ENCODE assay signal across 23 cellular contexts in genomic region chr15:94421711-94422110, GRCh38.
DNase-seq lines count a peak whose midpoint lies in the region; ATAC-seq and TF ChIP-seq lines count a peak whose summit lies in the region.
"Had no signal": no experiment of that assay in that cellular context is flagged by ENCODE, and none has a peak within 500 bp of the region (broad histone marks: within the 10 kb centered on the region; RNA-seq: fewer than 3 reads in every experiment).

No MANE protein-coding gene starts in this region.

- H3K18ac ChIP-seq in mesenchymal stem cell (ENCODE audit: low read depth in 1 of 2, low read length in 2 of 2) = no peak overlapping the region

- TF ChIP-seq CTCF in natural killer cell (IDR thresholded peaks at IDR 0.05) (no peak), endothelial cell (IDR thresholded peaks at IDR 0.05; ENCODE audit: unreplicated experiment) (no peak), left ventricle myocardium inferior (IDR thresholded peaks at IDR 0.05; ENCODE audit: borderline replicate concordance) (no peak)

- H3K27me3 Mint-ChIP-seq in natural killer cell (ENCODE audit: low read depth in 2 of 2) (no peaks in the 10 kb centered on the region), endothelial cell (ENCODE audit: unreplicated experiment) (no peaks in the 10 kb centered on the region), T-helper 17 cell (no peaks in the 10 kb centered on the region)
- H3K27me3 Mint-ChIP-seq in natural killer cell treated with Interleukin-12 subunit alpha and Interleukin-12 subunit beta and Interleukin-15 and Interleukin-18, amount 100 ng/mL, for 72 hours = no peaks in the 10 kb centered on the region

- no peak overlapping the region for H2BK120ac ChIP-seq in mesenchymal stem cell (ENCODE audit: low read depth, low read length)

- no peak overlapping the region for H2BK5ac ChIP-seq in mesenchymal stem cell (ENCODE audit: low read depth, low read length, poor library complexity, severe bottlenecking)

- no peak overlapping the region for H3K4ac ChIP-seq in mesenchymal stem cell (ENCODE audit: low read depth in 1 of 2, low read length in 2 of 2)

- H2BK15ac ChIP-seq in mesenchymal stem cell (ENCODE audit: low read depth, poor library complexity, severe bottlenecking) = no peak overlapping the region

- intact Hi-C loops in natural killer cell (cut with micrococcal nuclease) = no loop called here
- intact Hi-C loops in left ventricle myocardium inferior (cut with micrococcal nuclease) = no loop called here

- H4K91ac ChIP-seq in mesenchymal stem cell (ENCODE audit: low read length) = no peak overlapping the region

- H3K4me1 ChIP-seq in mesenchymal stem cell (ENCODE audit: control insufficient read depth, insufficient read depth, low read depth, low read length) (peaks cover 1% of the 10 kb centered on the region), left ventricle myocardium inferior (no peaks in the 10 kb centered on the region)

- no peaks in the 10 kb centered on the region for H3K79me1 ChIP-seq in mesenchymal stem cell (replicated peaks; ENCODE audit: low read length, poor library complexity, severe bottlenecking)

- H3K36me3 Mint-ChIP-seq in natural killer cell (peaks cover 7% of the 10 kb centered on the region), endothelial cell (ENCODE audit: low read depth, unreplicated experiment) (no peaks in the 10 kb centered on the region), T-helper 17 cell (ENCODE audit: low read depth) (peaks cover 3% of the 10 kb centered on the region)
- peaks cover 25% of the 10 kb centered on the region for H3K36me3 Mint-ChIP-seq in natural killer cell treated with Interleukin-12 subunit alpha and Interleukin-12 subunit beta and Interleukin-15 and Interleukin-18, amount 100 ng/mL, for 72 hours

- H3K4me3 Mint-ChIP-seq in natural killer cell (no peak overlapping the region), endothelial cell (ENCODE audit: unreplicated experiment) (no peak overlapping the region), T-helper 17 cell (no peak overlapping the region)
- no peak overlapping the region for H3K4me3 Mint-ChIP-seq in natural killer cell treated with Interleukin-12 subunit alpha and Interleukin-12 subunit beta and Interleukin-15 and Interleukin-18, amount 100 ng/mL, for 72 hours

- H3K36me3 ChIP-seq in mesenchymal stem cell (ENCODE audit: control insufficient read depth in 1 of 2, insufficient read depth in 2 of 2, low read depth in 1 of 2, low read length in 2 of 2) (no peaks in the 10 kb centered on the region), left ventricle myocardium inferior (no peaks in the 10 kb centered on the region), MG63 (no peaks in the 10 kb centered on the region)
- H3K36me3 ChIP-seq: BE2C had no signal

- peaks cover 45 to 53% of the 10 kb centered on the region in 2 donors for H3K4me1 Mint-ChIP-seq in natural killer cell
- peaks cover 38 to 39% of the 10 kb centered on the region in 2 donors for H3K4me1 Mint-ChIP-seq in natural killer cell treated with Interleukin-12 subunit alpha and Interleukin-12 subunit beta and Interleukin-15 and Interleukin-18, amount 100 ng/mL, for 72 hours (ENCODE audit: low read depth in 2 of 2)
- peaks cover 6% of the 10 kb centered on the region for H3K4me1 Mint-ChIP-seq in endothelial cell (ENCODE audit: unreplicated experiment)
- peaks cover 5% of the 10 kb centered on the region for H3K4me1 Mint-ChIP-seq in T-helper 17 cell

- no peaks in the 10 kb centered on the region for H3K27me3 ChIP-seq in mesenchymal stem cell (ENCODE audit: control insufficient read depth in 1 of 2, insufficient read depth in 1 of 2, low read length in 2 of 2)
- peaks cover 26% of the 10 kb centered on the region for H3K27me3 ChIP-seq in left ventricle myocardium inferior (ENCODE audit: low read depth)
- no peaks in the 10 kb centered on the region for H3K27me3 ChIP-seq in MG63
- H3K27me3 ChIP-seq: BE2C had no signal

- H3K9me3 ChIP-seq in mesenchymal stem cell (ENCODE audit: control insufficient read depth, low read length) = no peaks in the 10 kb centered on the region
- peaks cover 15% of the 10 kb centered on the region for H3K9me3 ChIP-seq in left ventricle myocardium inferior (replicated peaks)
- no peaks in the 10 kb centered on the region for H3K9me3 ChIP-seq in MG63
- no peaks in the 10 kb centered on the region for H3K9me3 ChIP-seq in T-helper 17 cell (ENCODE audit: control insufficient read depth, low read length, poor library complexity, severe bottlenecking)
- H3K9me3 ChIP-seq: BE2C had no signal

- H2AFZ ChIP-seq in mesenchymal stem cell (ENCODE audit: low read depth, low read length) = no peak overlapping the region
- H2AFZ ChIP-seq: GM23248, PC-9 had no signal

- 88% methylated on average over 1 of the region's 1 CpG for WGBS in mesenchymal stem cell

- no peak overlapping the region for H2BK12ac ChIP-seq in mesenchymal stem cell (ENCODE audit: low read length in 2 of 2)

- H3K9me3 Mint-ChIP-seq in natural killer cell (no peaks in the 10 kb centered on the region), endothelial cell (ENCODE audit: unreplicated experiment) (peaks cover 6% of the 10 kb centered on the region)
- H3K9me3 Mint-ChIP-seq in natural killer cell treated with Interleukin-12 subunit alpha and Interleukin-12 subunit beta and Interleukin-15 and Interleukin-18, amount 100 ng/mL, for 72 hours = no peaks in the 10 kb centered on the region

- DNase-seq in natural killer cell (no peak), endothelial cell (ENCODE audit: low spot score) (no peak), mesenchymal stem cell (peak; percentile 30), left ventricle myocardium inferior (no peak), MG63 (no peak), T-helper 17 cell (no peak)
- no peak for DNase-seq in natural killer cell treated with Interleukin-12 subunit alpha and Interleukin-12 subunit beta and Interleukin-15 and Interleukin-18, amount 100 ng/mL, for 72 hours (ENCODE audit: low spot score)
- DNase-seq in activated CD4-positive, alpha-beta T cell treated with anti-CD3 and anti-CD28 coated beads for 4 hours = no peak
- DNase-seq: BE2C, Calu3, DMS79 treated with DMSO at 0.1 percent for 48 hours, GF-D8, GM23248, HCEC 1CT, IMR-90, KG1, MM.1S, NCI-H2029 treated with DMSO at 0.1 percent for 48 hours, NCI-H526 treated with DMSO at 0.1 percent for 48 hours, PC-9, Right ventricle myocardium superior, RPMI8226 had no signal

- H4K8ac ChIP-seq in mesenchymal stem cell (ENCODE audit: low read length) = no peak overlapping the region

- H3K4me3 ChIP-seq in mesenchymal stem cell (ENCODE audit: insufficient read depth in 1 of 2, low read depth in 1 of 2, low read length in 2 of 2) (no peak overlapping the region), left ventricle myocardium inferior (no peak overlapping the region), MG63 (no peak overlapping the region)
- H3K4me3 ChIP-seq: GM23248, PC-9 had no signal

- H3K9ac ChIP-seq in mesenchymal stem cell (ENCODE audit: low read length) = no peak overlapping the region
- H3K9ac ChIP-seq: GM23248 had no signal

- no peak overlapping the region for H3K14ac ChIP-seq in mesenchymal stem cell (ENCODE audit: low read length in 2 of 2)

- no peak overlapping the region for H3K23ac ChIP-seq in mesenchymal stem cell (ENCODE audit: low read length in 2 of 2)

- no peak overlapping the region for H3K27ac ChIP-seq in mesenchymal stem cell (ENCODE audit: low read length, poor library complexity, severe bottlenecking)
- H3K27ac ChIP-seq in left ventricle myocardium inferior (replicated peaks) = no peak overlapping the region
- H3K27ac ChIP-seq: 22Rv1, GM23248, PC-9 had no signal

- H2AK5ac ChIP-seq in mesenchymal stem cell (ENCODE audit: low read length, severe bottlenecking) = no peak overlapping the region

- peak overlapping the region; percentile 19 to 60 for H3K27ac Mint-ChIP-seq in natural killer cell
- H3K27ac Mint-ChIP-seq in natural killer cell treated with Interleukin-12 subunit alpha and Interleukin-12 subunit beta and Interleukin-15 and Interleukin-18, amount 100 ng/mL, for 72 hours = peak overlapping the region in 1 of 2 donors; percentile 43
- peak overlapping the region; percentile 81 for H3K27ac Mint-ChIP-seq in endothelial cell (ENCODE audit: unreplicated experiment)
- no peak overlapping the region for H3K27ac Mint-ChIP-seq in T-helper 17 cell

- no peak overlapping the region for H3K4me2 ChIP-seq in mesenchymal stem cell (ENCODE audit: low read length, poor library complexity, severe bottlenecking)
- H3K4me2 ChIP-seq: PC-9 had no signal

- no peak for ATAC-seq in natural killer cell
- no peak for ATAC-seq in natural killer cell treated with Interleukin-12 subunit alpha and Interleukin-12 subunit beta and Interleukin-15 and Interleukin-18, amount 100 ng/mL, for 72 hours
- ATAC-seq in T-helper 17 cell = no peak
